In genomic region chr12:49917126-49917787, GRCh38 we compare ENCODE assay signal across 25 cellular contexts. TPM values are rescaled to one million over a fixed set of nuclear protein-coding genes. Genes with fewer than 3 reads are reported as not detected.
DNase-seq lines count a peak whose midpoint lies in the region; ATAC-seq and TF ChIP-seq lines count a peak whose summit lies in the region.
"Had no signal": no experiment of that assay in that cellular context is flagged by ENCODE, and none has a peak within 500 bp of the region (broad histone marks: within the 10 kb centered on the region; RNA-seq: fewer than 3 reads in every experiment).

No MANE protein-coding gene starts in this region.

- no peaks in the 10 kb centered on the region for H3K9me3 Mint-ChIP-seq in activated naive CD8-positive, alpha-beta T cell treated with anti-CD3 and anti-CD28 coated beads, Interleukin-2, amount 10 ng/mL, durations not matched to agents 7 days and 5 days
- no peaks in the 10 kb centered on the region for H3K9me3 Mint-ChIP-seq in activated naive CD8-positive, alpha-beta T cell treated with anti-CD3 and anti-CD28 coated beads for 36 hours
- no peaks in the 10 kb centered on the region for H3K9me3 Mint-ChIP-seq in WTC11

- no peaks in the 10 kb centered on the region for H3K36me3 Mint-ChIP-seq in activated naive CD8-positive, alpha-beta T cell treated with anti-CD3 and anti-CD28 coated beads, Interleukin-2, amount 10 ng/mL, durations not matched to agents 7 days and 5 days
- H3K36me3 Mint-ChIP-seq in activated naive CD8-positive, alpha-beta T cell treated with anti-CD3 and anti-CD28 coated beads for 36 hours, result no peaks in the 10 kb centered on the region
- no peaks in the 10 kb centered on the region for H3K36me3 Mint-ChIP-seq in WTC11
- H3K36me3 Mint-ChIP-seq: CD14-positive monocyte had no signal

- no peaks in the 10 kb centered on the region for H3K27me3 ChIP-seq in foreskin keratinocyte
- H3K27me3 ChIP-seq: MG63 had no signal

- no peaks in the 10 kb centered on the region for H3K4me1 ChIP-seq in foreskin keratinocyte

- no peak for TF ChIP-seq CTCF in WTC11 (IDR thresholded peaks at IDR 0.05)
- TF ChIP-seq CTCF in foreskin keratinocyte (conservative IDR thresholded peaks at IDR 0.05), result no peak

- H3K27me3 Mint-ChIP-seq in activated naive CD8-positive, alpha-beta T cell treated with anti-CD3 and anti-CD28 coated beads, Interleukin-2, amount 10 ng/mL, durations not matched to agents 7 days and 5 days, result peaks cover 8% of the 10 kb centered on the region
- H3K27me3 Mint-ChIP-seq in activated naive CD8-positive, alpha-beta T cell treated with anti-CD3 and anti-CD28 coated beads for 36 hours, result no peaks in the 10 kb centered on the region
- H3K27me3 Mint-ChIP-seq in WTC11 (ENCODE audit: low read depth), result no peaks in the 10 kb centered on the region; the same call in 1 of the 2 replicates

- POLR2A ChIA-PET in activated naive CD8-positive, alpha-beta T cell treated with anti-CD3 and anti-CD28 coated beads, Interleukin-2, amount 10 ng/mL, durations not matched to agents 7 days and 5 days (lab: Charles Lee), result no interaction called here
- POLR2A ChIA-PET in WTC11 (lab: Charles Lee), result no interaction called here

- no peak overlapping the region for H3K4me3 Mint-ChIP-seq in activated naive CD8-positive, alpha-beta T cell treated with anti-CD3 and anti-CD28 coated beads, Interleukin-2, amount 10 ng/mL, durations not matched to agents 7 days and 5 days
- no peak overlapping the region for H3K4me3 Mint-ChIP-seq in activated naive CD8-positive, alpha-beta T cell treated with anti-CD3 and anti-CD28 coated beads for 36 hours
- no peak overlapping the region for H3K4me3 Mint-ChIP-seq in WTC11
- H3K4me3 Mint-ChIP-seq: CD14-positive monocyte had no signal

- CTCF ChIA-PET in WTC11 (lab: Charles Lee), result interaction anchor here (1.8 kb wide), 1 partner anchor 28 kb away, joined by 12 read pairs; no protein-coding TSS in a partner anchor

- peak; percentile 13 for DNase-seq in activated naive CD8-positive, alpha-beta T cell treated with anti-CD3 and anti-CD28 coated beads, Interleukin-2, amount 10 ng/mL, durations not matched to agents 7 days and 5 days
- DNase-seq in activated naive CD8-positive, alpha-beta T cell treated with anti-CD3 and anti-CD28 coated beads for 36 hours, result no peak
- DNase-seq in WTC11 (ENCODE audit: low spot score), result no peak
- DNase-seq in islet precursor cell, result peak; percentile 47
- DNase-seq in posterior vena cava (ENCODE audit: low spot score), result peak; percentile 53
- no peak for DNase-seq in stimulated activated CD8-positive, alpha-beta memory T cell treated with anti-CD3 and anti-CD28 coated beads, Interleukin-4, amount 100 ng/mL, for 48 hours
- no peak for DNase-seq in foreskin keratinocyte
- no peak for DNase-seq in G401 (ENCODE audit: low spot score)
- DNase-seq: COR-L47, DMS153, GOT3, IMR-90, MG63, NCI-H1092, NCI-H1694, NCI-H774, PC-3, RPMI8226, SIG-M5 had no signal

- intact Hi-C loops in posterior vena cava (cut with DNase I), result no loop called here

- H3K4me1 Mint-ChIP-seq in activated naive CD8-positive, alpha-beta T cell treated with anti-CD3 and anti-CD28 coated beads, Interleukin-2, amount 10 ng/mL, durations not matched to agents 7 days and 5 days, result no peaks in the 10 kb centered on the region
- no peaks in the 10 kb centered on the region for H3K4me1 Mint-ChIP-seq in activated naive CD8-positive, alpha-beta T cell treated with anti-CD3 and anti-CD28 coated beads for 36 hours
- H3K4me1 Mint-ChIP-seq in WTC11, result peaks cover 6% of the 10 kb centered on the region

- H3K27ac Mint-ChIP-seq in activated naive CD8-positive, alpha-beta T cell treated with anti-CD3 and anti-CD28 coated beads, Interleukin-2, amount 10 ng/mL, durations not matched to agents 7 days and 5 days, result no peak overlapping the region
- no peak overlapping the region for H3K27ac Mint-ChIP-seq in activated naive CD8-positive, alpha-beta T cell treated with anti-CD3 and anti-CD28 coated beads for 36 hours
- peak overlapping the region; percentile 29; the same call in 1 of the 2 replicates for H3K27ac Mint-ChIP-seq in WTC11
- H3K27ac Mint-ChIP-seq: CD14-positive monocyte had no signal

- in situ Hi-C loops in G401 (cut with HindIII; ENCODE audit: low sequenced_read_pairs), result no loop called here

- no peak for ATAC-seq in activated naive CD8-positive, alpha-beta T cell treated with anti-CD3 and anti-CD28 coated beads, Interleukin-2, amount 10 ng/mL, durations not matched to agents 7 days and 5 days (ENCODE audit: low read depth)
- ATAC-seq in WTC11, result no peak
- no peak for ATAC-seq in foreskin keratinocyte
- ATAC-seq: GM12878, HCT116, PC-3 had no signal

- H3K27ac ChIP-seq in foreskin keratinocyte, result no peak overlapping the region
- H3K27ac ChIP-seq: 22Rv1 had no signal

TF ChIP-seq in WTC11, 78 proteins besides CTCF, POLR2A, EP300 and RAD21:
- TF ChIP-seq NFATC4 (CRISPR knock-in tag; IDR thresholded peaks at IDR 0.05) (no peak), NR2C2 (CRISPR knock-in tag; IDR thresholded peaks at IDR 0.05) (no peak), TP53 (CRISPR knock-in tag; IDR thresholded peaks at IDR 0.05) (no peak), TEAD4 (CRISPR knock-in tag; IDR thresholded peaks at IDR 0.05) (no peak), SMAD3 (CRISPR knock-in tag; IDR thresholded peaks at IDR 0.05; ENCODE audit: borderline replicate concordance) (no peak), PRRX2 (CRISPR knock-in tag; IDR thresholded peaks at IDR 0.05) (no peak)

RNA-seq across cellular contexts. Expression of gene FAIM2, which starts 13.6 kb away (rescaled TPM):
- under 1 TPM in 1 of 2 experiments, not detected in 1; 0.22 TPM for total RNA-seq in activated naive CD8-positive, alpha-beta T cell treated with anti-CD3 and anti-CD28 coated beads, Interleukin-2, amount 10 ng/mL, durations not matched to agents 7 days and 5 days
- total RNA-seq in activated naive CD8-positive, alpha-beta T cell treated with anti-CD3 and anti-CD28 coated beads for 36 hours, result under 1 TPM; 0.08 to 0.60 TPM
- total RNA-seq in WTC11 (2021), result 0.18 to 0.30 TPM (median 0.22 TPM) in 3 replicates
- total RNA-seq in posterior vena cava, result 1 to 10 TPM; 1.8 to 2.5 TPM
- not detected in 2 replicates for total RNA-seq in foreskin keratinocyte
- polyA plus RNA-seq in foreskin keratinocyte, result not detected in 2 replicates
- total RNA-seq in G401 (2014; rRNA removed; shearing (Covaris generic)), result not detected in 2 replicates
- total RNA-seq: GM12878 had no signal
- polyA plus RNA-seq: CD14-positive monocyte, GM12878 had no signal

RNA-seq across cellular contexts. Expression of gene AQP2, which starts 33.3 kb away (rescaled TPM):
- total RNA-seq in activated naive CD8-positive, alpha-beta T cell treated with anti-CD3 and anti-CD28 coated beads, Interleukin-2, amount 10 ng/mL, durations not matched to agents 7 days and 5 days, result not detected
- not detected for total RNA-seq in activated naive CD8-positive, alpha-beta T cell treated with anti-CD3 and anti-CD28 coated beads for 36 hours
- not detected in 3 replicates for total RNA-seq in WTC11 (2021)
- under 1 TPM; 0.33 to 0.42 TPM for total RNA-seq in posterior vena cava
- total RNA-seq in foreskin keratinocyte, result not detected in 2 replicates
- not detected in 2 replicates for polyA plus RNA-seq in foreskin keratinocyte
- not detected in 2 replicates for total RNA-seq in G401 (2014; rRNA removed; shearing (Covaris generic))
- total RNA-seq: GM12878, IMR-90, NCI-H460, PC-3 had no signal
- polyA plus RNA-seq: AG04450, CD14-positive monocyte, GM12878, IMR-90 had no signal

RNA-seq across cellular contexts. Expression of gene AQP5, which starts 44.4 kb away (rescaled TPM):
- not detected for total RNA-seq in activated naive CD8-positive, alpha-beta T cell treated with anti-CD3 and anti-CD28 coated beads, Interleukin-2, amount 10 ng/mL, durations not matched to agents 7 days and 5 days
- total RNA-seq in activated naive CD8-positive, alpha-beta T cell treated with anti-CD3 and anti-CD28 coated beads for 36 hours, result not detected
- total RNA-seq in WTC11 (2021) (2.7 to 2.9 TPM (median 2.8 TPM) in 3 replicates), posterior vena cava (not detected), foreskin keratinocyte (not detected in 2 replicates)
- not detected in 2 replicates for polyA plus RNA-seq in foreskin keratinocyte
- total RNA-seq in G401 (2014; rRNA removed; shearing (Covaris generic)), result not detected in 2 replicates
- total RNA-seq: GM12878, IMR-90, NCI-H460, PC-3 had no signal
- polyA plus RNA-seq: AG04450, CD14-positive monocyte, GM12878, IMR-90 had no signal

RNA-seq across cellular contexts. Expression of gene AQP6, which starts 55.5 kb away (rescaled TPM):
- total RNA-seq in activated naive CD8-positive, alpha-beta T cell treated with anti-CD3 and anti-CD28 coated beads, Interleukin-2, amount 10 ng/mL, durations not matched to agents 7 days and 5 days, result not detected
- total RNA-seq in activated naive CD8-positive, alpha-beta T cell treated with anti-CD3 and anti-CD28 coated beads for 36 hours, result not detected
- total RNA-seq in WTC11 (2021) (0.09 to 0.21 TPM (median 0.18 TPM) in 3 replicates), posterior vena cava (under 1 TPM in 1 of 2 donors, not detected in 1; 0.05 TPM), foreskin keratinocyte (0.03 and 0.11 TPM in 2 replicates)
- polyA plus RNA-seq in foreskin keratinocyte, result 0.11 and 0.16 TPM in 2 replicates
- 0.37 and 1.6 TPM in 2 replicates for total RNA-seq in G401 (2014; rRNA removed; shearing (Covaris generic))
- total RNA-seq: GM12878, IMR-90, PC-3 had no signal
- polyA plus RNA-seq: AG04450, CD14-positive monocyte, GM12878, IMR-90 had no signal

Comparison
In these comparisons a context has a peak if more than half of its experiments do, and no peak if none do; other contexts are left out.
1. DNase-seq: peak in activated naive CD8-positive, alpha-beta T cell treated with anti-CD3 and anti-CD28 coated beads, Interleukin-2, amount 10 ng/mL, durations not matched to agents 7 days and 5 days (single experiment), islet precursor cell (single experiment) and posterior vena cava (single experiment); none in activated naive CD8-positive, alpha-beta T cell treated with anti-CD3 and anti-CD28 coated beads for 36 hours (single experiment), WTC11 (single experiment), stimulated activated CD8-positive, alpha-beta memory T cell treated with anti-CD3 and anti-CD28 coated beads, Interleukin-4, amount 100 ng/mL, for 48 hours (single experiment), foreskin keratinocyte (0 of 2) and G401 (single experiment).